In genomic region chr16:56771558-56772279, GRCh38 we compare ENCODE assay signal across 15 cellular contexts. TPM values are rescaled to one million over a fixed set of nuclear protein-coding genes. Genes with fewer than 3 reads are reported as not detected.
DNase-seq lines count a peak whose midpoint lies in the region; ATAC-seq and TF ChIP-seq lines count a peak whose summit lies in the region.
"Had no signal": no experiment of that assay in that cellular context is flagged by ENCODE, and none has a peak within 500 bp of the region (broad histone marks: within the 10 kb centered on the region; RNA-seq: fewer than 3 reads in every experiment).

No MANE protein-coding gene starts in this region.

- H3K9me2 ChIP-seq in SK-N-SH = no peaks in the 10 kb centered on the region

- TF ChIP-seq EP300 in SK-N-SH (IDR thresholded peaks at IDR 0.05; ENCODE audit: borderline replicate concordance in 1 of 2, low read depth in 1 of 2, low read length in 1 of 2) = no peak

- no peaks in the 10 kb centered on the region for H4K20me1 ChIP-seq in SK-N-SH (ENCODE audit: insufficient read depth)

- H2AFZ ChIP-seq in SK-N-SH (ENCODE audit: low read depth) = no peak overlapping the region

- H3K9me3 Mint-ChIP-seq in brain = no peaks in the 10 kb centered on the region
- no peaks in the 10 kb centered on the region for H3K9me3 Mint-ChIP-seq in mesothelial cell of epicardium
- H3K9me3 Mint-ChIP-seq: neural crest cell had no signal

- H3K36me3 ChIP-seq in SK-N-SH (replicated peaks in 1 of 2; ENCODE audit: control insufficient read depth in 1 of 2, insufficient read depth in 2 of 2, low read length in 1 of 2) (no peaks in the 10 kb centered on the region), rectal smooth muscle tissue (ENCODE audit: control insufficient read depth, insufficient read depth, low read length) (no peaks in the 10 kb centered on the region)

- peak overlapping the region; percentile 21; the same call in 1 of the 2 replicates for H3K4me2 ChIP-seq in SK-N-SH
- H3K4me2 ChIP-seq: smooth muscle cell had no signal

- POLR2A ChIA-PET in SK-N-SH (lab: Yijun Ruan, JAX) = interaction anchor here (0.5 kb wide), 1 partner anchor 156 kb away, joined by 3 read pairs; no protein-coding TSS in a partner anchor

- H3K4me1 Mint-ChIP-seq in brain = peaks cover 68% of the 10 kb centered on the region
- peaks cover 42% of the 10 kb centered on the region for H3K4me1 Mint-ChIP-seq in mesothelial cell of epicardium

- DNase-seq in SK-N-SH (no peak), LNCaP clone FGC (ENCODE audit: low read depth) (peak; percentile 66), activated gamma-delta T cell treated with Interleukin-2 at 50 U/mL for 16 hours (no peak), dorsolateral prefrontal cortex (no peak), mesothelial cell of epicardium (ENCODE audit: low spot score in 2 of 2, unreplicated experiment in 2 of 2) (no peak)
- DNase-seq: 8988T; central memory CD4-positive, alpha-beta T cell; H7 had no signal

- no peak for TF ChIP-seq CTCF in SK-N-SH (IDR thresholded peaks at IDR 0.05)
- no peak for TF ChIP-seq CTCF in LNCaP clone FGC (IDR thresholded peaks at IDR 0.05; ENCODE audit: control insufficient read depth, extremely low read depth, insufficient read depth)
- TF ChIP-seq CTCF in brain (conservative IDR thresholded peaks at IDR 0.05) = no peak
- TF ChIP-seq CTCF in dorsolateral prefrontal cortex (IDR thresholded peaks at IDR 0.05 in 54 of 56, conservative IDR thresholded peaks at IDR 0.05 in 2 of 56; ENCODE audit: low read depth in 1 of 56, partially characterized antibody in 56 of 56) = no peak
- no peak for TF ChIP-seq CTCF in mesothelial cell of epicardium (IDR thresholded peaks at IDR 0.05; ENCODE audit: unreplicated experiment)

- peaks cover 24% of the 10 kb centered on the region; the same call in 1 of the 2 replicates for H3K79me2 ChIP-seq in SK-N-SH (ENCODE audit: insufficient read depth)

- H3K27me3 Mint-ChIP-seq in brain (no peaks in the 10 kb centered on the region), mesothelial cell of epicardium (ENCODE audit: low read depth) (no peaks in the 10 kb centered on the region)

- peaks cover 5 to 12% of the 10 kb centered on the region in 2 experiments; a peak in 3 of 4 replicates for H3K4me1 ChIP-seq in SK-N-SH (ENCODE audit: control insufficient read depth in 1 of 2, insufficient read depth in 2 of 2, low read depth in 1 of 2, low read length in 1 of 2)
- H3K4me1 ChIP-seq in rectal smooth muscle tissue (ENCODE audit: control insufficient read depth, insufficient read depth, low read length) = peaks cover 6% of the 10 kb centered on the region

- CTCF ChIA-PET in SK-N-SH (lab: Yijun Ruan, JAX) = no interaction called here

- H3K27ac Mint-ChIP-seq in brain = peak overlapping the region in 3 of 5 experiments; percentile 12 to 70 (median 28)
- H3K27ac Mint-ChIP-seq in mesothelial cell of epicardium = no peak overlapping the region

- no peak for TF ChIP-seq RAD21 in SK-N-SH (IDR thresholded peaks at IDR 0.05; ENCODE audit: low read length)

- H3K36me3 Mint-ChIP-seq in brain = no peaks in the 10 kb centered on the region
- H3K36me3 Mint-ChIP-seq in mesothelial cell of epicardium = no peaks in the 10 kb centered on the region

- no peaks in the 10 kb centered on the region for H3F3A ChIP-seq in SK-N-SH (replicated peaks; ENCODE audit: insufficient read depth)

- no peak overlapping the region for H3K9ac ChIP-seq in SK-N-SH
- H3K9ac ChIP-seq in rectal smooth muscle tissue (ENCODE audit: low read length) = no peak overlapping the region

- no peaks in the 10 kb centered on the region for H3K9me3 ChIP-seq in SK-N-SH
- H3K9me3 ChIP-seq: esophagus muscularis mucosa had no signal

- H3K27me3 ChIP-seq in SK-N-SH (ENCODE audit: insufficient read depth) = no peaks in the 10 kb centered on the region
- no peaks in the 10 kb centered on the region for H3K27me3 ChIP-seq in rectal smooth muscle tissue (ENCODE audit: control insufficient read depth, insufficient read depth, low read length)
- H3K27me3 ChIP-seq in dorsolateral prefrontal cortex = no peaks in the 10 kb centered on the region
- H3K27me3 ChIP-seq: esophagus muscularis mucosa had no signal

- H3K4me3 ChIP-seq in SK-N-SH (ENCODE audit: low read depth in 2 of 2, low read length in 1 of 2) = no peak overlapping the region; a peak in 1 of 4 replicates
- no peak overlapping the region for H3K4me3 ChIP-seq in LNCaP clone FGC (ENCODE audit: low read depth, low read length)
- H3K4me3 ChIP-seq in rectal smooth muscle tissue (ENCODE audit: low read length) = no peak overlapping the region
- no peak overlapping the region for H3K4me3 ChIP-seq in dorsolateral prefrontal cortex
- H3K4me3 ChIP-seq: esophagus muscularis mucosa, lung, smooth muscle cell had no signal

- no peak; the same call in 2 of the 3 replicates for ATAC-seq in SK-N-SH treated with all-trans-retinoic acid at 6 μM for 48 hours

- H3K4me3 Mint-ChIP-seq in brain = peak overlapping the region in 1 of 5 experiments; percentile 18
- no peak overlapping the region for H3K4me3 Mint-ChIP-seq in mesothelial cell of epicardium
- H3K4me3 Mint-ChIP-seq: neural crest cell had no signal

- intact Hi-C loops in dorsolateral prefrontal cortex (cut with DNase I) = no loop called here

- no peak overlapping the region for H3K27ac ChIP-seq in SK-N-SH (ENCODE audit: low read depth in 2 of 2, low read length in 1 of 2)
- H3K27ac ChIP-seq in rectal smooth muscle tissue (ENCODE audit: low read depth, low read length) = peak overlapping the region; percentile 21
- H3K27ac ChIP-seq in dorsolateral prefrontal cortex = no peak overlapping the region

- WGBS in SK-N-SH (ENCODE audit: low lambda C conversion rate) = 95% methylated on average over 5 of the region's 5 CpGs

TF ChIP-seq in SK-N-SH, 30 proteins besides CTCF, POLR2A, EP300 and RAD21 (continues in another document):
- TF ChIP-seq FOSL2 (IDR thresholded peaks at IDR 0.05; ENCODE audit: borderline replicate concordance, low read depth) (no peak), GABPA (IDR thresholded peaks at IDR 0.05; ENCODE audit: low read depth) (no peak), RXRA (IDR thresholded peaks at IDR 0.05; ENCODE audit: borderline replicate concordance, low read depth) (no peak), USF2 (IDR thresholded peaks at IDR 0.05; ENCODE audit: borderline replicate concordance, low read depth, low read length) (no peak), SIN3A (IDR thresholded peaks at IDR 0.05; ENCODE audit: borderline replicate concordance, low read depth, low read length) (no peak), NRF1 (IDR thresholded peaks at IDR 0.05; ENCODE audit: low read depth, low read length) (no peak), MXI1 (IDR thresholded peaks at IDR 0.05; ENCODE audit: low read depth, low read length) (no peak), SMC3 (IDR thresholded peaks at IDR 0.05; ENCODE audit: low read depth, low read length) (no peak), FOXM1 (IDR thresholded peaks at IDR 0.05; ENCODE audit: low read depth) (no peak), NFIC (IDR thresholded peaks at IDR 0.05; ENCODE audit: borderline replicate concordance) (no peak), JUND (IDR thresholded peaks at IDR 0.05) (no peak), POLR2AphosphoS5 (IDR thresholded peaks at IDR 0.05; ENCODE audit: low read depth, low read length) (no peak), FOXJ3 (CRISPR knock-in tag; IDR thresholded peaks at IDR 0.05) (no peak)

TF ChIP-seq in SK-N-SH treated with all-trans-retinoic acid at 6 μM for 48 hours, 23 proteins besides CTCF, POLR2A, EP300 and RAD21:
- TF ChIP-seq ESRRG (CRISPR knock-in tag; IDR thresholded peaks at IDR 0.05) (no peak), ZNF565 (CRISPR knock-in tag; conservative IDR thresholded peaks at IDR 0.05; ENCODE audit: low read depth) (no peak), TCF4 (CRISPR knock-in tag; IDR thresholded peaks at IDR 0.05; ENCODE audit: borderline replicate concordance) (no peak), BACH2 (CRISPR knock-in tag; IDR thresholded peaks at IDR 0.05; ENCODE audit: borderline replicate concordance) (no peak), ZNF8 (CRISPR knock-in tag; IDR thresholded peaks at IDR 0.05) (no peak), PPARA (CRISPR knock-in tag; IDR thresholded peaks at IDR 0.05; ENCODE audit: borderline replicate concordance) (no peak)

RNA-seq across cellular contexts. Expression of gene NUP93, which starts 41.8 kb away (rescaled TPM):
- polyA plus RNA-seq in SK-N-SH (2012; rRNA removed) = 41.5 and 43.1 TPM in 2 replicates
- 33.3 and 34.9 TPM in 2 replicates for polyA plus RNA-seq in SK-N-SH (2012; cell fraction: cytosol; rRNA removed)
- polyA plus RNA-seq in SK-N-SH (2012; cell fraction: nucleus; rRNA removed) = 74.6 and 75.8 TPM in 2 replicates
- 79.2 TPM for polyA plus RNA-seq in brain (ENCODE audit: insufficient read depth, low read depth, low replicate concordance)
- 100 to 1,000 TPM in 69 of 120 experiments, 10 to 100 TPM in 51; 60.0 to 155 (median 102) TPM for total RNA-seq in dorsolateral prefrontal cortex
- 66.3 to 74.6 TPM (median 69.1 TPM) in 3 replicates for total RNA-seq in mesothelial cell of epicardium
